Comparison of ENCODE assay signal across 2 cellular contexts in genomic region chr10:114518401-114519305, GRCh38.
TF ChIP-seq lines count a peak whose summit lies in the region.

No MANE protein-coding gene starts in this region.

TF ChIP-seq in A549, 52 proteins besides CTCF, POLR2A, EP300 and RAD21 (continued from another document and continues in another):
- no peak for TF ChIP-seq CHD2 (IDR thresholded peaks at IDR 0.05; ENCODE audit: low read length, partially characterized antibody)
- TF ChIP-seq JUNB (IDR thresholded peaks at IDR 0.05): peak; percentile 78
- no peak for TF ChIP-seq SREBF2 (IDR thresholded peaks at IDR 0.05)
- no peak for TF ChIP-seq RARB (CRISPR knock-in tag; IDR thresholded peaks at IDR 0.05)
- no peak for TF ChIP-seq TFCP2L1 (CRISPR knock-in tag; IDR thresholded peaks at IDR 0.05)
- TF ChIP-seq EHMT2 (IDR thresholded peaks at IDR 0.05; ENCODE audit: low read depth): no peak
- no peak for TF ChIP-seq CBX8 (IDR thresholded peaks at IDR 0.05)
- TF ChIP-seq FOXS1 (CRISPR knock-in tag; IDR thresholded peaks at IDR 0.05): no peak
- no peak for TF ChIP-seq KDM5A (IDR thresholded peaks at IDR 0.05)
- TF ChIP-seq CBX2 (IDR thresholded peaks at IDR 0.05; ENCODE audit: borderline replicate concordance, low read depth): no peak
- TF ChIP-seq ATOH8 (CRISPR knock-in tag; IDR thresholded peaks at IDR 0.05; ENCODE audit: low read depth): no peak
- TF ChIP-seq ZSCAN20 (CRISPR knock-in tag; IDR thresholded peaks at IDR 0.05): no peak
- TF ChIP-seq HOXB5 (CRISPR knock-in tag; IDR thresholded peaks at IDR 0.05): no peak
- peak; percentile 52; the same call in 1 of the 2 replicates for TF ChIP-seq FOSL2 (IDR thresholded peaks at IDR 0.05)
- peak; percentile 91 for TF ChIP-seq FOSL2 (CRISPR knock-in tag; IDR thresholded peaks at IDR 0.05)
- no peak for TF ChIP-seq REST (IDR thresholded peaks at IDR 0.05)
- no peak for TF ChIP-seq ZNF302 (CRISPR knock-in tag; IDR thresholded peaks at IDR 0.05)
- no peak for TF ChIP-seq HES2 (IDR thresholded peaks at IDR 0.05)
- no peak for TF ChIP-seq RCOR1 (IDR thresholded peaks at IDR 0.05; ENCODE audit: low read depth, low read length)
- TF ChIP-seq BCL3 (IDR thresholded peaks at IDR 0.05): peak; percentile 14; the same call in 1 of the 3 replicates
- no peak for TF ChIP-seq TP53 (CRISPR knock-in tag; IDR thresholded peaks at IDR 0.05)
- no peak for TF ChIP-seq HMGXB4 (CRISPR knock-in tag; IDR thresholded peaks at IDR 0.05; ENCODE audit: borderline replicate concordance)
- no peak for TF ChIP-seq BHLHE40 (IDR thresholded peaks at IDR 0.05; ENCODE audit: low read depth, low read length)
- no peak for TF ChIP-seq RNF2 (IDR thresholded peaks at IDR 0.05; ENCODE audit: borderline replicate concordance, low read depth)
- no peak for TF ChIP-seq ESRRA (IDR thresholded peaks at IDR 0.05; ENCODE audit: borderline replicate concordance, low read length)
- no peak for TF ChIP-seq ELK1 (IDR thresholded peaks at IDR 0.05; ENCODE audit: low read depth, low read length)
- TF ChIP-seq CHD4 (IDR thresholded peaks at IDR 0.05; ENCODE audit: borderline replicate concordance): no peak
- no peak for TF ChIP-seq FOSB (CRISPR knock-in tag; IDR thresholded peaks at IDR 0.05)
- no peak for TF ChIP-seq JUN (IDR thresholded peaks at IDR 0.05)
- no peak for TF ChIP-seq SMC3 (IDR thresholded peaks at IDR 0.05)

TF ChIP-seq in K562, 482 proteins besides CTCF, POLR2A, EP300 and RAD21:
- TF ChIP-seq ZBTB40 (IDR thresholded peaks at IDR 0.05): peak; percentile 55; the same call in 1 of the 2 replicates
- no peak for TF ChIP-seq ZBTB40 (CRISPR knock-in tag; IDR thresholded peaks at IDR 0.05)
- TF ChIP-seq ELF4 (CRISPR knock-in tag; IDR thresholded peaks at IDR 0.05): no peak
